In genomic region chr2:195656859-195657633, GRCh38 we compare ENCODE assay signal across 8 cellular contexts. TPM values are rescaled to one million over a fixed set of nuclear protein-coding genes. Genes with fewer than 3 reads are reported as not detected.
DNase-seq lines count a peak whose midpoint lies in the region; ATAC-seq and TF ChIP-seq lines count a peak whose summit lies in the region.

TSS of gene SLC39A10 (plus strand) at chr2:195657226. CDS start at chr2:195680043, 22,817 bp downstream.

- ATAC-seq in natural killer cell = peak; percentile 82 to 92 (median 83)

- no peaks in the 10 kb centered on the region for H3K27me3 Mint-ChIP-seq in natural killer cell (ENCODE audit: low read depth in 2 of 2)

- intact Hi-C loops in natural killer cell (cut with micrococcal nuclease) = loop anchor here (5.0 kb wide), 3 partner anchors 520 to 1650 kb away; no protein-coding TSS in a partner anchor

- H3K27ac Mint-ChIP-seq in natural killer cell = peak within 1 kb of the TSS; percentile 98 to 100

- H3K36me3 Mint-ChIP-seq in natural killer cell = no peaks in the 10 kb centered on the region

- H3K4me3 ChIP-seq in H7 (ENCODE audit: insufficient read depth, low read depth, low read length) = peak within 1 kb of the TSS; percentile 91

- TF ChIP-seq CTCF in natural killer cell (IDR thresholded peaks at IDR 0.05) = no peak

- no peaks in the 10 kb centered on the region for H3K27me3 ChIP-seq in H7 (ENCODE audit: control insufficient read depth, insufficient read depth, low read length)

- peaks cover 38 to 42% of the 10 kb centered on the region in 2 donors for H3K4me1 Mint-ChIP-seq in natural killer cell

- H3K4me3 Mint-ChIP-seq in natural killer cell = peak within 1 kb of the TSS; percentile 96

- H3K9me3 Mint-ChIP-seq in natural killer cell = no peaks in the 10 kb centered on the region

- no peaks in the 10 kb centered on the region for H3K36me3 ChIP-seq in H7 (replicated peaks; ENCODE audit: control insufficient read depth, insufficient read depth, low read length)

- DNase-seq in ELF-1 (ENCODE audit: low read depth, low spot score) (peak; percentile 99), H7 (peak; percentile 83), M059J (ENCODE audit: low read depth) (peak; percentile 94), SHP77 (lab: John Stamatoyannopoulos, UW) (peak; percentile 94 to 100), fibroblast of peridontal ligament (ENCODE audit: extremely low read depth) (peak; percentile 99), natural killer cell (peak; percentile 96)
- peak; percentile 97 for DNase-seq in activated effector memory CD4-positive, alpha-beta T cell treated with Interleukin-2 at 50 U/mL for 16 hours
- DNase-seq in stimulated activated naive CD4-positive, alpha-beta T cell treated with Interleukin-2 at 50 U/mL for 16 hours (lab: John Stamatoyannopoulos, UW) = peak; percentile 96

RNA-seq across cellular contexts. Expression of gene SLC39A10, which starts in this region (rescaled TPM):
- total RNA-seq in H7 (2014; rRNA removed; shearing (Covaris generic)) = 92.6 and 111 TPM in 2 replicates
- 18.3 and 25.3 TPM in 2 replicates for total RNA-seq in M059J (2014; rRNA removed; shearing (Covaris generic))
- total RNA-seq in natural killer cell = 10 to 100 TPM; 56.5 to 69.6 (median 58.5) TPM

Comparison
In these comparisons a context has a peak if more than half of its experiments do, and no peak if none do; other contexts are left out.
1. Peak in every context shown above with its lines: DNase-seq, ATAC-seq and H3K4me3 ChIP-seq.